In the genomic region with DNA sequence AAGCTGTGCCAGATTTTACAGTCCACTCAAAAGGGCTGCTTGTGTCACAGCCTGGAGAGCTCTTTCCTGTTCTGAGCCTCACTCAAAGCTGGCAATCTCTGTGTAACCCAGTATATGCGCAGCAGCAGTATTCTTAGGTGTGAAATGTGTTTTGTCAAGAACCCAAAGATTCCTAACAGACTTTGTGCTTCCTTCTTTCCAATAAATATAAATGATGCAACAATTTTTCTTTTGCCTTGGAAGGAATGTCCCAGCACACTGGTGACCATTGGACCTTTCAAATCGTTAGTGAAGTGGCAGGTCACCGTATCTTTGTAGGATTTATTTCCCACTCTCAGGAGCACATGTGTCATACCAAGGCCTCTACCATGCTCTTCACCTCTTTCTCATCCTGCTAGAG, we compare ENCODE assay signal across 7 cellular contexts.
"Had no signal": no experiment of that assay in that cellular context is flagged by ENCODE, and none has a peak within 500 bp of the region (broad histone marks: within the 10 kb centered on the region; RNA-seq: fewer than 3 reads in every experiment).

No MANE protein-coding gene starts in this region.

- H3K27ac Mint-ChIP-seq: HFFc6 had no signal

- H3K9me3 Mint-ChIP-seq: HFFc6 had no signal

- DNase-seq: GM23248, GOT3, H7, HFFc6, KBM-7 had no signal

- H3K27ac ChIP-seq: GM23248, KMS-11 had no signal

- H3K4me3 Mint-ChIP-seq: HFFc6 had no signal

- ATAC-seq: HCT116 had no signal
